ENCODE assay signal across 10 cellular contexts in the genomic region with DNA sequence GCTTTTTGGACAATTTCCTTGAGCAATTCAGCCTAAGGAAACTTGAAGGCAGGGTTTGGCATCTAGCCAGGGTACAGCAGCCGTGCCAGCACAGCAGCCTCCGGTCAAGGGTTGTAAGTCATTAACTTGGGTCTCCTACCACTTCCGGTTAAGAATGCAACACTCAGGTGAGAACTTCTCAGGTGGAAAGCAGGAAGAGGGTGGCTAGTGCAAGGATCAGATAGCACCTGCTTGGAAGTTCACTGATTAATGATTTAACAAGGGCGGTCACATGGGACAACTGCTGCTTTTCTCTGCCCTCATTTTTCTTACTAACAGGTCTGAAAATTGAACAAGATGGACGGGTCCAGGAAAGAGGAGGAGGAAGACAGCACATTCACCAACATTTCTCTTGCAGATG. TPM values are rescaled to one million over a fixed set of nuclear protein-coding genes. Genes with fewer than 3 reads are reported as not detected.
DNase-seq lines count a peak whose midpoint lies in the region; ATAC-seq and TF ChIP-seq lines count a peak whose summit lies in the region.
"Had no signal": no experiment of that assay in that cellular context is flagged by ENCODE, and none has a peak within 500 bp of the region (broad histone marks: within the 10 kb centered on the region; RNA-seq: fewer than 3 reads in every experiment).

No MANE protein-coding gene starts in this region.

- peak; percentile 90 for ATAC-seq in HG03135 (IDR thresholded peaks at IDR 0.05; ENCODE audit: unreplicated experiment)
- ATAC-seq in HG02970 (IDR thresholded peaks at IDR 0.05; ENCODE audit: low FRiP score, unreplicated experiment): no peak

- H3K27me3 ChIP-seq in testis: no peaks in the 10 kb centered on the region

- no peaks in the 10 kb centered on the region for H3K9me3 ChIP-seq in testis

- intact Hi-C loops in testis (cut with DNase I; ENCODE audit: low total_unique reads): no loop called here

- WGBS in testis, 2 donors: 38 to 42% methylated on average over 5 of the region's 5 CpGs

- no peak overlapping the region for H3K27ac ChIP-seq in testis

- TF ChIP-seq POLR2A in testis (IDR thresholded peaks at IDR 0.05): no peak

- no peaks in the 10 kb centered on the region for H3K36me3 ChIP-seq in testis (ENCODE audit: low read depth, missing control alignments)

- H3K4me3 ChIP-seq in cardiac fibroblast (replicated peaks in 1 of 2; ENCODE audit: low read depth in 2 of 2, low read length in 2 of 2) (no peak overlapping the region), testis (no peak overlapping the region)

- H3K4me1 ChIP-seq in testis: no peaks in the 10 kb centered on the region

- DNase-seq in GM19238 (ENCODE audit: insufficient read length, low spot score) (peak; percentile 14), cardiac fibroblast (ENCODE audit: low read depth in 2 of 2) (peak; percentile 28 to 45), pulmonary artery endothelial cell (ENCODE audit: low read depth, low spot score) (peak; percentile 1), testis (no peak), NOMO-1 treated with dmso at 0.1 percent for 144 hours (lab: John Stamatoyannopoulos, UW; ENCODE audit: unreplicated experiment) (no peak), NCI-H1105 (lab: John Stamatoyannopoulos, UW) (no peak)
- DNase-seq: NCI-H446 treated with DMSO at 0.1 percent for 48 hours, retina had no signal

- TF ChIP-seq CTCF in cardiac fibroblast (IDR thresholded peaks at IDR 0.05; ENCODE audit: low read depth, low read length): no peak
- TF ChIP-seq CTCF in testis (IDR thresholded peaks at IDR 0.05): no peak

RNA-seq across cellular contexts. Expression of a gene that starts 30.1 kb away (rescaled TPM):
- total RNA-seq in pulmonary artery endothelial cell (32.6 and 45.2 TPM in 2 replicates), testis (10 to 100 TPM; 30.5 to 37.2 TPM)
- polyA plus RNA-seq in testis (ENCODE audit: insufficient read depth, low read depth, low replicate concordance): 44.5 TPM

Comparison
In these comparisons a context has a peak if more than half of its experiments do, and no peak if none do; other contexts are left out.
1. DNase-seq: peak in GM19238 (single experiment), cardiac fibroblast (2 of 2) and pulmonary artery endothelial cell (single experiment); none in testis (single experiment), NOMO-1 treated with dmso at 0.1 percent for 144 hours (single experiment) and NCI-H1105 (single experiment).